In genomic region chr11:129237880-129238638, GRCh38 we compare ENCODE assay signal across 13 cellular contexts.
"Had no signal": no experiment of that assay in that cellular context is flagged by ENCODE, and none has a peak within 500 bp of the region (broad histone marks: within the 10 kb centered on the region; RNA-seq: fewer than 3 reads in every experiment).

No MANE protein-coding gene starts in this region.

- H3K4me2 ChIP-seq: hepatocyte had no signal

- H3K27ac Mint-ChIP-seq: activated T-cell treated with anti-CD3 and anti-CD28 coated beads, Interleukin-2, amount 50 U/mL, for 24 hours had no signal

- H2AFZ ChIP-seq: hepatocyte had no signal

- H3K4me3 ChIP-seq: body of pancreas, hepatocyte, pancreas, thyroid gland, uterus had no signal

- H3K27me3 Mint-ChIP-seq: activated naive CD4-positive, alpha-beta T cell treated with anti-CD3 and anti-CD28 coated beads, Interleukin-2, amount 50 U/mL, for 24 hours; activated T-cell treated with anti-CD3 and anti-CD28 coated beads, Interleukin-2, amount 50 U/mL, for 24 hours had no signal

- H3K27ac ChIP-seq: body of pancreas, epithelial cell of prostate, hepatocyte, pancreas, thyroid gland, uterus had no signal

- H3K4me3 Mint-ChIP-seq: activated naive CD4-positive, alpha-beta T cell treated with anti-CD3 and anti-CD28 coated beads, Interleukin-2, amount 50 U/mL, for 24 hours; activated T-cell treated with anti-CD3 and anti-CD28 coated beads, Interleukin-2, amount 50 U/mL, for 24 hours; neural crest cell had no signal

- H3K36me3 ChIP-seq: pancreas, thyroid gland, uterus had no signal

- H3K27me3 ChIP-seq: body of pancreas, hepatocyte, pancreas, thyroid gland, uterus had no signal

- ATAC-seq: body of pancreas, pancreas had no signal

- DNase-seq: activated CD4-positive, alpha-beta T cell treated with anti-CD3 and anti-CD28 coated beads, Interleukin-2, amount 50 U/mL, for 4 hours; activated effector memory CD4-positive, alpha-beta T cell treated with Interleukin-2 at 50 U/mL for 16 hours; activated T-cell treated with anti-CD3 and anti-CD28 coated beads, Interleukin-2, amount 50 U/mL, for 24 hours; amniotic stem cell; body of pancreas; effector memory CD4-positive, alpha-beta T cell; pancreas; thyroid gland; uterus had no signal

- H3K9me3 Mint-ChIP-seq: activated naive CD4-positive, alpha-beta T cell treated with anti-CD3 and anti-CD28 coated beads, Interleukin-2, amount 50 U/mL, for 24 hours; activated T-cell treated with anti-CD3 and anti-CD28 coated beads, Interleukin-2, amount 50 U/mL, for 24 hours had no signal

- H3K4me1 ChIP-seq: thyroid gland, uterus had no signal

- H3K4me1 Mint-ChIP-seq: activated naive CD4-positive, alpha-beta T cell treated with anti-CD3 and anti-CD28 coated beads, Interleukin-2, amount 50 U/mL, for 24 hours; neural crest cell had no signal
